In genomic region chrX:1492421-1493012, GRCh38 we compare ENCODE assay signal across 1 cellular context.
TF ChIP-seq lines count a peak whose summit lies in the region.

No MANE protein-coding gene starts in this region.

TF ChIP-seq in GM12878, 131 proteins besides CTCF, POLR2A, EP300 and RAD21:
- TF ChIP-seq MLLT1 (IDR thresholded peaks at IDR 0.05) (peak; percentile 87), CREM (IDR thresholded peaks at IDR 0.05; ENCODE audit: low read depth) (0 out of 2 replicates have a peak, but pooled peaks have one; percentile 17), KLF5 (IDR thresholded peaks at IDR 0.05; ENCODE audit: partially characterized antibody) (no peak), HDGF (IDR thresholded peaks at IDR 0.05) (0 out of 2 replicates have a peak, but pooled peaks have one; percentile 77), EED (IDR thresholded peaks at IDR 0.05; ENCODE audit: low read depth) (0 out of 2 replicates have a peak, but pooled peaks have one; percentile 16), TARDBP (IDR thresholded peaks at IDR 0.05; ENCODE audit: borderline replicate concordance) (no peak), IKZF1 (conservative IDR thresholded peaks at IDR 0.05) (0 out of 2 replicates have a peak, but pooled peaks have one; percentile 1), NRF1 (conservative IDR thresholded peaks at IDR 0.05; ENCODE audit: low read depth, low read length) (no peak), RELB (IDR thresholded peaks at IDR 0.05; ENCODE audit: low read depth) (0 out of 2 replicates have a peak, but pooled peaks have one; percentile 27), NBN (IDR thresholded peaks at IDR 0.05) (no peak), MEF2A (IDR thresholded peaks at IDR 0.05; ENCODE audit: insufficient read depth, low read depth, low read length) (no peak), SMAD5 (IDR thresholded peaks at IDR 0.05; ENCODE audit: low read depth) (0 out of 2 replicates have a peak, but pooled peaks have one; percentile 27), ZNF687 (IDR thresholded peaks at IDR 0.05) (peak; percentile 69; the same call in 1 of the 2 replicates), BMI1 (IDR thresholded peaks at IDR 0.05; ENCODE audit: borderline replicate concordance) (no peak), ZNF592 (IDR thresholded peaks at IDR 0.05) (0 out of 2 replicates have a peak, but pooled peaks have one; percentile 5), NR2C2 (IDR thresholded peaks at IDR 0.05; ENCODE audit: borderline replicate concordance, control insufficient read depth, insufficient read length, low read depth) (no peak), SPI1 (IDR thresholded peaks at IDR 0.05; ENCODE audit: borderline replicate concordance, insufficient read depth, low read depth, low read length) (no peak), POLR2AphosphoS2 (IDR thresholded peaks at IDR 0.05; ENCODE audit: low read depth, low read length) (0 out of 2 replicates have a peak, but pooled peaks have one; percentile 23), SMARCA5 (IDR thresholded peaks at IDR 0.05) (peak; percentile 49), SKIL (IDR thresholded peaks at IDR 0.05; ENCODE audit: low read depth, poor library complexity, severe bottlenecking) (peak; percentile 11), POLR2AphosphoS5 (IDR thresholded peaks at IDR 0.05; ENCODE audit: low read length) (peak; percentile 6; the same call in 1 of the 2 replicates), SMAD1 (IDR thresholded peaks at IDR 0.05; ENCODE audit: low read depth, partially characterized antibody) (peak; percentile 38), WRNIP1 (IDR thresholded peaks at IDR 0.05; ENCODE audit: borderline replicate concordance, low read depth, low read length) (peak; percentile 44; the same call in 1 of the 2 replicates), RB1 (IDR thresholded peaks at IDR 0.05; ENCODE audit: borderline replicate concordance) (no peak)
TF ChIP-seq in GM12878: peak in this region for 15.
